In genomic region chr4:166172619-166173018, GRCh38 we compare ENCODE assay signal across 3 cellular contexts.
TF ChIP-seq lines count a peak whose summit lies in the region.

No MANE protein-coding gene starts in this region.

TF ChIP-seq in SK-N-SH, 30 proteins besides CTCF, POLR2A, EP300 and RAD21 (continues in another document):
- TF ChIP-seq MEF2A (IDR thresholded peaks at IDR 0.05; ENCODE audit: borderline replicate concordance, low read depth) = no peak
- TF ChIP-seq NRF1 (IDR thresholded peaks at IDR 0.05; ENCODE audit: low read depth, low read length) = no peak
- no peak for TF ChIP-seq MXI1 (IDR thresholded peaks at IDR 0.05; ENCODE audit: low read depth, low read length)
- TF ChIP-seq POLR2AphosphoS5 (IDR thresholded peaks at IDR 0.05; ENCODE audit: low read depth, low read length) = no peak
- TF ChIP-seq USF2 (IDR thresholded peaks at IDR 0.05; ENCODE audit: borderline replicate concordance, low read depth, low read length) = no peak
- TF ChIP-seq IRF3 (IDR thresholded peaks at IDR 0.05; ENCODE audit: low read depth, low read length) = no peak
- TF ChIP-seq YY1 (IDR thresholded peaks at IDR 0.05; ENCODE audit: low read depth) = no peak
- no peak for TF ChIP-seq RFX5 (IDR thresholded peaks at IDR 0.05; ENCODE audit: low read length)
- no peak for TF ChIP-seq GATA2 (CRISPR knock-in tag; IDR thresholded peaks at IDR 0.05)
- TF ChIP-seq GABPA (IDR thresholded peaks at IDR 0.05; ENCODE audit: low read depth) = no peak
- TF ChIP-seq EZH2phosphoT487 (IDR thresholded peaks at IDR 0.05; ENCODE audit: borderline replicate concordance, low read depth) = no peak
- no peak for TF ChIP-seq JUND (IDR thresholded peaks at IDR 0.05)
- no peak for TF ChIP-seq SIN3A (IDR thresholded peaks at IDR 0.05; ENCODE audit: borderline replicate concordance, low read depth, low read length)
- TF ChIP-seq FOXJ3 (CRISPR knock-in tag; IDR thresholded peaks at IDR 0.05) = no peak
- TF ChIP-seq CHD2 (IDR thresholded peaks at IDR 0.05; ENCODE audit: low read length, partially characterized antibody) = no peak
- TF ChIP-seq MAX (IDR thresholded peaks at IDR 0.05; ENCODE audit: low read depth) = no peak
- no peak for TF ChIP-seq REST (IDR thresholded peaks at IDR 0.05; ENCODE audit: low read depth, low read length)

TF ChIP-seq in SK-N-SH treated with all-trans-retinoic acid at 6 μM for 48 hours, 23 proteins besides CTCF, POLR2A, EP300 and RAD21:
- no peak for TF ChIP-seq ZNF70 (CRISPR knock-in tag; IDR thresholded peaks at IDR 0.05)
- no peak for TF ChIP-seq ZNF8 (CRISPR knock-in tag; IDR thresholded peaks at IDR 0.05)
- no peak for TF ChIP-seq ARNTL (CRISPR knock-in tag; IDR thresholded peaks at IDR 0.05; ENCODE audit: borderline replicate concordance, low read depth)
- TF ChIP-seq TSHZ2 (CRISPR knock-in tag; IDR thresholded peaks at IDR 0.05) = no peak
- TF ChIP-seq ZNF565 (CRISPR knock-in tag; conservative IDR thresholded peaks at IDR 0.05; ENCODE audit: low read depth) = no peak
- TF ChIP-seq PATZ1 (CRISPR knock-in tag; IDR thresholded peaks at IDR 0.05; ENCODE audit: borderline replicate concordance) = no peak
- no peak for TF ChIP-seq RARB (CRISPR knock-in tag; IDR thresholded peaks at IDR 0.05)
- no peak for TF ChIP-seq BACH2 (CRISPR knock-in tag; IDR thresholded peaks at IDR 0.05; ENCODE audit: borderline replicate concordance)
- no peak for TF ChIP-seq OSR1 (CRISPR knock-in tag; IDR thresholded peaks at IDR 0.05)
- TF ChIP-seq TCF4 (CRISPR knock-in tag; IDR thresholded peaks at IDR 0.05; ENCODE audit: borderline replicate concordance) = no peak
- no peak for TF ChIP-seq CSRNP3 (CRISPR knock-in tag; IDR thresholded peaks at IDR 0.05)
- no peak for TF ChIP-seq ZC3H10 (CRISPR knock-in tag; IDR thresholded peaks at IDR 0.05)
- no peak for TF ChIP-seq SNAI2 (CRISPR knock-in tag; IDR thresholded peaks at IDR 0.05)
- TF ChIP-seq CREB5 (CRISPR knock-in tag; IDR thresholded peaks at IDR 0.05; ENCODE audit: low read depth) = no peak
- TF ChIP-seq TOX (CRISPR knock-in tag; IDR thresholded peaks at IDR 0.05; ENCODE audit: borderline replicate concordance) = no peak
- TF ChIP-seq GLIS3 (CRISPR knock-in tag; IDR thresholded peaks at IDR 0.05) = no peak
- no peak for TF ChIP-seq ESRRG (CRISPR knock-in tag; IDR thresholded peaks at IDR 0.05)
- TF ChIP-seq PPARA (CRISPR knock-in tag; IDR thresholded peaks at IDR 0.05; ENCODE audit: borderline replicate concordance) = no peak
- no peak for TF ChIP-seq CSDC2 (CRISPR knock-in tag; IDR thresholded peaks at IDR 0.05)

TF ChIP-seq in GM12878, 131 proteins besides CTCF, POLR2A, EP300 and RAD21:
- TF ChIP-seq MTA2 (IDR thresholded peaks at IDR 0.05; ENCODE audit: low read depth) (no peak), FOS (IDR thresholded peaks at IDR 0.05; ENCODE audit: borderline replicate concordance, extremely low read depth, insufficient read length) (no peak), E2F4 (IDR thresholded peaks at IDR 0.05; ENCODE audit: low read depth, low read length) (no peak), SMC3 (IDR thresholded peaks at IDR 0.05; ENCODE audit: borderline replicate concordance, low read length) (no peak), NRF1 (conservative IDR thresholded peaks at IDR 0.05; ENCODE audit: low read depth, low read length) (no peak), TARDBP (IDR thresholded peaks at IDR 0.05; ENCODE audit: borderline replicate concordance) (no peak), BRCA1 (IDR thresholded peaks at IDR 0.05; ENCODE audit: low read depth, low read length) (no peak)
